In the genomic region with DNA sequence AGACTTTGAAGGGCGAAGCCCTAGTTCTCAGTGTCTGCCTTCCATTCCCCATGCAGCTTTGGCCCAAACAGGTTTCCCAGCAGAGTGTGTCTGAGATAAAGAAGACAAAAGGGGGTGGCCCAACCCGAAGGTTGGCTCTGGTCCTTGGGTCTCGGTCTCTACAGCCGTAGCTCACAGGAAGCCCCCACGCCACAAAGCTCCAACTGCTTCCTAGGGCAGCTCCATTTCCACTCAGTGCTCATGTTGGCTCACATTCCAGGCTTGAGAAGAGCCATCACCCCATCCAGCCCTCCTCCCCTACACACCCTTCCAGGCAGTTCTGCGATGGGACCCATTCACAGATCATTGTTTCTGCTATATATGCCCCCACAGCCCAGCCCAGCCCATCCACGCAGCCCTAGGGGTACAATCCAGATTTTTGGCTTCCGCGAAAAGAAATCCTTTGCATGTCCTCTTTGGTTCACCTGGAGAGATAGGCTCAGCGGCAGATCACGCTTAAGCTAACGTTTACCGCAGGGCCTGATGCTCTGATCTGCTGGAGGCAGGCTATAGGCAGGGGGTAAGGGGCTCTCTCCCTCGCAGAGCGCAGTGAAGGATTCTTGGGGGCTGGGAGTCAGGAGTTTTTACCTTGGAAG, we compare ENCODE assay signal across 15 cellular contexts. TPM values are rescaled to one million over a fixed set of nuclear protein-coding genes. Genes with fewer than 3 reads are reported as not detected.
DNase-seq lines count a peak whose midpoint lies in the region; ATAC-seq and TF ChIP-seq lines count a peak whose summit lies in the region.
"Had no signal": no experiment of that assay in that cellular context is flagged by ENCODE, and none has a peak within 500 bp of the region (broad histone marks: within the 10 kb centered on the region; RNA-seq: fewer than 3 reads in every experiment).

No MANE protein-coding gene starts in this region.

- ATAC-seq in T-helper 17 cell (no peak), mucosa of descending colon (no peak), upper lobe of left lung (ENCODE audit: low FRiP score in 2 of 2) (no peak)
- ATAC-seq: activated CD4-positive, alpha-beta T cell treated with anti-CD3 and anti-CD28 coated beads for 36 hours had no signal

- H3K27me3 Mint-ChIP-seq in activated T-cell treated with anti-CD3 and anti-CD28 coated beads, Interleukin-2, amount 50 U/mL, for 24 hours = peaks cover 94% of the 10 kb centered on the region
- peaks cover 88% of the 10 kb centered on the region for H3K27me3 Mint-ChIP-seq in T-helper 17 cell

- H3K4me1 Mint-ChIP-seq in activated T-cell treated with anti-CD3 and anti-CD28 coated beads, Interleukin-2, amount 50 U/mL, for 24 hours (ENCODE audit: low read depth) = peaks cover 40% of the 10 kb centered on the region
- peaks cover 22% of the 10 kb centered on the region for H3K4me1 Mint-ChIP-seq in T-helper 17 cell

- WGBS in stomach, 5 donors = 20 to 39% (median 24%) methylated on average over 15 of the region's 15 CpGs
- WGBS in upper lobe of left lung, 2 donors = 33 to 40% methylated on average over 15 of the region's 15 CpGs

- no peaks in the 10 kb centered on the region for H3K36me3 ChIP-seq in mucosa of descending colon (ENCODE audit: low read depth)
- no peaks in the 10 kb centered on the region for H3K36me3 ChIP-seq in stomach
- no peaks in the 10 kb centered on the region for H3K36me3 ChIP-seq in upper lobe of left lung
- H3K36me3 ChIP-seq: pancreas had no signal

- H3K4me1 ChIP-seq in mucosa of descending colon (ENCODE audit: low read depth) (peaks cover 40% of the 10 kb centered on the region), stomach (peaks cover 33 to 44% (median 43%) of the 10 kb centered on the region in 4 donors), upper lobe of left lung (peaks cover 34 to 37% (median 35%) of the 10 kb centered on the region in 4 donors)

- no peak overlapping the region for H3K27ac ChIP-seq in stomach
- H3K27ac ChIP-seq in upper lobe of left lung = no peak overlapping the region
- H3K27ac ChIP-seq: pancreas had no signal

- H3K27ac Mint-ChIP-seq in activated T-cell treated with anti-CD3 and anti-CD28 coated beads, Interleukin-2, amount 50 U/mL, for 24 hours = no peak overlapping the region
- peak overlapping the region; percentile 41 for H3K27ac Mint-ChIP-seq in T-helper 17 cell
- H3K27ac Mint-ChIP-seq: activated CD4-positive, alpha-beta T cell treated with anti-CD3 and anti-CD28 coated beads for 36 hours had no signal

- no peak for TF ChIP-seq CTCF in mucosa of descending colon (IDR thresholded peaks at IDR 0.05)
- TF ChIP-seq CTCF in stomach (IDR thresholded peaks at IDR 0.05) = no peak
- no peak for TF ChIP-seq CTCF in upper lobe of left lung (IDR thresholded peaks at IDR 0.05)

- intact Hi-C loops in mucosa of descending colon (cut with DNase I, micrococcal nuclease) = loop anchor here in 1 of 2 donors (10.0 kb wide), 2 partner anchors 734 to 834 kb away; no protein-coding TSS in a partner anchor
- intact Hi-C loops in stomach (cut with DNase I; ENCODE audit: low total_unique reads) = no loop called here

- no peak for TF ChIP-seq EP300 in stomach (IDR thresholded peaks at IDR 0.05)
- TF ChIP-seq EP300 in upper lobe of left lung (IDR thresholded peaks at IDR 0.05) = no peak

- H3K9me3 Mint-ChIP-seq in activated T-cell treated with anti-CD3 and anti-CD28 coated beads, Interleukin-2, amount 50 U/mL, for 24 hours = no peaks in the 10 kb centered on the region

- TF ChIP-seq POLR2A in stomach (IDR thresholded peaks at IDR 0.05) = no peak
- TF ChIP-seq POLR2A in upper lobe of left lung (IDR thresholded peaks at IDR 0.05) = no peak

- H3K4me3 Mint-ChIP-seq in activated T-cell treated with anti-CD3 and anti-CD28 coated beads, Interleukin-2, amount 50 U/mL, for 24 hours = no peak overlapping the region
- H3K4me3 Mint-ChIP-seq in T-helper 17 cell = no peak overlapping the region

- H3K4me3 ChIP-seq in mucosa of descending colon (no peak overlapping the region), stomach (no peak overlapping the region), upper lobe of left lung (no peak overlapping the region)
- H3K4me3 ChIP-seq: pancreas had no signal

- H3K9me3 ChIP-seq in T-helper 17 cell (ENCODE audit: control insufficient read depth, low read length, poor library complexity, severe bottlenecking) = peaks cover 3% of the 10 kb centered on the region
- H3K9me3 ChIP-seq in mucosa of descending colon = no peaks in the 10 kb centered on the region
- H3K9me3 ChIP-seq in stomach = peaks cover 0 to 10% (median 0%) of the 10 kb centered on the region in 4 donors
- H3K9me3 ChIP-seq in upper lobe of left lung = no peaks in the 10 kb centered on the region
- H3K9me3 ChIP-seq: pancreas had no signal

- peak; percentile 35 for DNase-seq in activated T-cell treated with anti-CD3 and anti-CD28 coated beads, Interleukin-2, amount 50 U/mL, for 24 hours
- DNase-seq in activated T-cell treated with anti-CD3 and anti-CD28 coated beads for 4 hours (no peak), T-helper 17 cell (no peak), mucosa of descending colon (peak; percentile 33 to 54 (median 39)), stomach (peak; percentile 10), NCI-H2107 treated with DMSO at 0.1 percent for 48 hours (lab: John Stamatoyannopoulos, UW; ENCODE audit: unreplicated experiment) (no peak), upper lobe of left lung (no peak), DMS153 (lab: John Stamatoyannopoulos, UW) (no peak)
- DNase-seq: activated CD4-positive, alpha-beta T cell treated with anti-CD3 and anti-CD28 coated beads for 36 hours; caudate nucleus; hippocampal formation; NCI-H1092; NCI-H446 treated with DMSO at 0.1 percent for 48 hours had no signal

- H3K27me3 ChIP-seq in stomach (peaks cover 69 to 100% (median 97%) of the 10 kb centered on the region in 3 donors), upper lobe of left lung (peaks cover 3 to 95% (median 60%) of the 10 kb centered on the region in 4 donors)

- no peaks in the 10 kb centered on the region for H3K36me3 Mint-ChIP-seq in activated T-cell treated with anti-CD3 and anti-CD28 coated beads, Interleukin-2, amount 50 U/mL, for 24 hours (ENCODE audit: low read depth)
- peaks cover 4% of the 10 kb centered on the region for H3K36me3 Mint-ChIP-seq in T-helper 17 cell (ENCODE audit: low read depth)

RNA-seq across cellular contexts. Expression of a gene that starts 6.2 kb away (rescaled TPM):
- total RNA-seq in T-helper 17 cell = not detected
- total RNA-seq in mucosa of descending colon = 10 to 100 TPM in 1 of 3 donors, 1 to 10 TPM in 2; 3.2 to 27.2 (median 5.4) TPM
- total RNA-seq in stomach = 1 to 10 TPM in 1 of 5 donors, not detected in 4; 5.2 TPM
- polyA plus RNA-seq in stomach = not detected
- not detected for total RNA-seq in upper lobe of left lung
- total RNA-seq: activated CD4-positive, alpha-beta T cell treated with anti-CD3 and anti-CD28 coated beads for 36 hours; OCI-LY7; pancreas had no signal
- polyA plus RNA-seq: pancreas had no signal

RNA-seq across cellular contexts. Expression of a gene that starts 8.7 kb away (rescaled TPM):
- total RNA-seq in T-helper 17 cell (not detected), mucosa of descending colon (10 to 100 TPM; 28.0 to 54.3 (median 42.2) TPM), stomach (10 to 100 TPM in 1 of 5 donors, not detected in 4; 29.0 TPM), upper lobe of left lung (not detected)
- not detected for polyA plus RNA-seq in stomach
- total RNA-seq: activated CD4-positive, alpha-beta T cell treated with anti-CD3 and anti-CD28 coated beads for 36 hours had no signal
- polyA plus RNA-seq: pancreas had no signal

RNA-seq across cellular contexts. Expression of a gene that starts 17.1 kb away (rescaled TPM):
- total RNA-seq in T-helper 17 cell (not detected), mucosa of descending colon (10 to 100 TPM; 25.0 to 56.9 (median 25.8) TPM), stomach (100 to 1,000 TPM in 1 of 5 donors, under 1 TPM in 1, not detected in 3; 0.92 to 337 TPM), upper lobe of left lung (under 1 TPM in 2 of 6 donors, not detected in 4; 0.15 to 0.24 TPM)
- polyA plus RNA-seq in stomach = under 1 TPM in 1 of 3 donors, not detected in 2; 0.18 TPM
- total RNA-seq: activated CD4-positive, alpha-beta T cell treated with anti-CD3 and anti-CD28 coated beads for 36 hours; OCI-LY7 had no signal
- polyA plus RNA-seq: pancreas had no signal

RNA-seq across cellular contexts. Expression of a gene that starts 25.9 kb away (rescaled TPM):
- total RNA-seq in T-helper 17 cell = not detected
- total RNA-seq in mucosa of descending colon = 10 to 100 TPM; 22.0 to 27.9 (median 25.0) TPM
- 10 to 100 TPM in 1 of 5 donors, not detected in 4; 68.1 TPM for total RNA-seq in stomach
- polyA plus RNA-seq in stomach = under 1 TPM in 1 of 3 donors, not detected in 2; 0.25 TPM
- 1 to 10 TPM in 2 of 6 donors, under 1 TPM in 3, not detected in 1; 0.30 to 6.1 (median 0.49) TPM for total RNA-seq in upper lobe of left lung
- total RNA-seq: activated CD4-positive, alpha-beta T cell treated with anti-CD3 and anti-CD28 coated beads for 36 hours; OCI-LY7 had no signal

RNA-seq across cellular contexts. Expression of a gene that starts 34.7 kb away (rescaled TPM):
- total RNA-seq in T-helper 17 cell (not detected), mucosa of descending colon (10 to 100 TPM; 17.1 to 29.8 (median 27.9) TPM), stomach (10 to 100 TPM in 1 of 5 donors, 1 to 10 TPM in 3, not detected in 1; 1.1 to 34.8 (median 3.3) TPM), upper lobe of left lung (1 to 10 TPM in 3 of 6 donors, under 1 TPM in 1, not detected in 2; 0.46 to 3.3 (median 2.5) TPM)
- 1 to 10 TPM in 1 of 3 donors, under 1 TPM in 2; 0.98 to 7.9 (median 1.00) TPM for polyA plus RNA-seq in stomach
- total RNA-seq: activated CD4-positive, alpha-beta T cell treated with anti-CD3 and anti-CD28 coated beads for 36 hours had no signal

Comparison
In these comparisons a context has a peak if more than half of its experiments do, and no peak if none do; other contexts are left out.
1. DNase-seq: peak in activated T-cell treated with anti-CD3 and anti-CD28 coated beads, Interleukin-2, amount 50 U/mL, for 24 hours (single experiment), mucosa of descending colon (3 of 3) and stomach (single experiment); none in activated T-cell treated with anti-CD3 and anti-CD28 coated beads for 4 hours (single experiment), T-helper 17 cell (0 of 3), NCI-H2107 treated with DMSO at 0.1 percent for 48 hours (single experiment), upper lobe of left lung (0 of 2) and DMS153 (single experiment).